ENCODE assay signal across 9 cellular contexts in genomic region chr2:74499269-74499939, GRCh38. TPM values are rescaled to one million over a fixed set of nuclear protein-coding genes. Genes with fewer than 3 reads are reported as not detected.
DNase-seq lines count a peak whose midpoint lies in the region; ATAC-seq and TF ChIP-seq lines count a peak whose summit lies in the region.
"Had no signal": no experiment of that assay in that cellular context is flagged by ENCODE, and none has a peak within 500 bp of the region (broad histone marks: within the 10 kb centered on the region; RNA-seq: fewer than 3 reads in every experiment).

TSS of gene LBX2 (minus strand) at chr2:74499603. CDS start at chr2:74499537, 66 bp downstream.

- H3K4me3 ChIP-seq in lower lobe of right lung (peak within 1 kb of the TSS; percentile 47), thymus (ENCODE audit: low read length) (peak within 1 kb of the TSS; percentile 29)

- no peaks in the 10 kb centered on the region for H3K9me3 Mint-ChIP-seq in activated CD8-positive, alpha-beta memory T cell treated with anti-CD3 and anti-CD28 coated beads, Interleukin-2, amount 10 ng/mL, durations not matched to agents 7 days and 5 days (ENCODE audit: low read depth)
- no peaks in the 10 kb centered on the region for H3K9me3 Mint-ChIP-seq in brain

- intact Hi-C loops in lower lobe of right lung (cut with DNase I), result no loop called here

- peak within 1 kb of the TSS; percentile 80 for H3K27ac Mint-ChIP-seq in activated CD8-positive, alpha-beta memory T cell treated with anti-CD3 and anti-CD28 coated beads, Interleukin-2, amount 10 ng/mL, durations not matched to agents 7 days and 5 days
- peak within 1 kb of the TSS in 2 of 5 experiments; percentile 54 to 69 for H3K27ac Mint-ChIP-seq in brain

- peaks cover 39% of the 10 kb centered on the region for H3K4me1 Mint-ChIP-seq in activated CD8-positive, alpha-beta memory T cell treated with anti-CD3 and anti-CD28 coated beads, Interleukin-2, amount 10 ng/mL, durations not matched to agents 7 days and 5 days
- peaks cover 52% of the 10 kb centered on the region for H3K4me1 Mint-ChIP-seq in brain

- H3K36me3 ChIP-seq in lower lobe of right lung (no peaks in the 10 kb centered on the region), thymus (ENCODE audit: control insufficient read depth, insufficient read depth) (no peaks in the 10 kb centered on the region)

- ATAC-seq in activated CD8-positive, alpha-beta memory T cell treated with anti-CD3 and anti-CD28 coated beads, Interleukin-2, amount 10 ng/mL, durations not matched to agents 7 days and 5 days, result peak; percentile 16
- ATAC-seq in lower lobe of right lung (no peak), HG03025 (IDR thresholded peaks at IDR 0.05; ENCODE audit: low FRiP score, unreplicated experiment) (no peak)

- H3K27me3 ChIP-seq in lower lobe of right lung (ENCODE audit: low read depth) (peaks cover 46% of the 10 kb centered on the region), thymus (ENCODE audit: control insufficient read depth, insufficient read depth) (peaks cover 83% of the 10 kb centered on the region)

- H3K9me3 ChIP-seq in lower lobe of right lung (no peaks in the 10 kb centered on the region), thymus (ENCODE audit: control insufficient read depth) (no peaks in the 10 kb centered on the region)

- TF ChIP-seq CTCF in brain (conservative IDR thresholded peaks at IDR 0.05) (no peak), lower lobe of right lung (IDR thresholded peaks at IDR 0.05) (no peak)

- 4% methylated on average over 65 of the region's 65 CpGs for WGBS in thymus

- H3K27me3 Mint-ChIP-seq in activated CD8-positive, alpha-beta memory T cell treated with anti-CD3 and anti-CD28 coated beads, Interleukin-2, amount 10 ng/mL, durations not matched to agents 7 days and 5 days, result peaks cover 49% of the 10 kb centered on the region
- H3K27me3 Mint-ChIP-seq in brain, result peaks cover 86% of the 10 kb centered on the region

- H3K4me1 ChIP-seq in lower lobe of right lung (peaks cover 47% of the 10 kb centered on the region), thymus (ENCODE audit: control insufficient read depth, insufficient read depth, low read length) (peaks cover 20% of the 10 kb centered on the region)

- peak within 1 kb of the TSS; percentile 84 for H3K4me3 Mint-ChIP-seq in activated CD8-positive, alpha-beta memory T cell treated with anti-CD3 and anti-CD28 coated beads, Interleukin-2, amount 10 ng/mL, durations not matched to agents 7 days and 5 days
- peak within 1 kb of the TSS; percentile 71 to 87 (median 80) for H3K4me3 Mint-ChIP-seq in brain

- no peak within 1 kb of the TSS for H3K27ac ChIP-seq in lower lobe of right lung
- H3K27ac ChIP-seq in thymus (ENCODE audit: low read depth), result no peak within 1 kb of the TSS
- H3K27ac ChIP-seq: C4-2B had no signal

- peaks cover 2% of the 10 kb centered on the region for H3K36me3 Mint-ChIP-seq in activated CD8-positive, alpha-beta memory T cell treated with anti-CD3 and anti-CD28 coated beads, Interleukin-2, amount 10 ng/mL, durations not matched to agents 7 days and 5 days
- H3K36me3 Mint-ChIP-seq in brain, result peaks cover 3% of the 10 kb centered on the region

- peak; percentile 60 for DNase-seq in activated CD8-positive, alpha-beta memory T cell treated with anti-CD3 and anti-CD28 coated beads, Interleukin-2, amount 10 ng/mL, durations not matched to agents 7 days and 5 days
- no peak for DNase-seq in activated CD8-positive, alpha-beta memory T cell treated with anti-CD3 and anti-CD28 coated beads for 24 hours
- DNase-seq in lower lobe of right lung, result peak; percentile 50
- DNase-seq in NCI-H69 (lab: John Stamatoyannopoulos, UW), result no peak
- no peak for DNase-seq in NOMO-1 treated with DMSO at 0.1 percent for 48 hours (lab: John Stamatoyannopoulos, UW; ENCODE audit: unreplicated experiment)

- CTCF ChIA-PET in activated CD8-positive, alpha-beta memory T cell treated with anti-CD3 and anti-CD28 coated beads, Interleukin-2, amount 10 ng/mL, durations not matched to agents 7 days and 5 days (lab: Charles Lee), result interaction anchor here (0.7 to 6.9 kb wide), 12 partner anchors 10 to 250 kb away, joined by 3 to 39 read pairs (median 6); partner anchors contain the start of genes AUP1, CCDC142, HTRA2 and INO80B

RNA-seq across cellular contexts. Expression of gene LBX2, which starts in this region (rescaled TPM):
- 1 to 10 TPM; 1.3 to 2.4 TPM for total RNA-seq in activated CD8-positive, alpha-beta memory T cell treated with anti-CD3 and anti-CD28 coated beads, Interleukin-2, amount 10 ng/mL, durations not matched to agents 7 days and 5 days
- polyA plus RNA-seq in brain (ENCODE audit: insufficient read depth, low read depth, low replicate concordance) (2.5 TPM), thymus (0.89 TPM)
- total RNA-seq in lower lobe of right lung, result 1.5 TPM

Comparison
In these comparisons a context has a peak if more than half of its experiments do, and no peak if none do; other contexts are left out.
1. DNase-seq: peak in activated CD8-positive, alpha-beta memory T cell treated with anti-CD3 and anti-CD28 coated beads, Interleukin-2, amount 10 ng/mL, durations not matched to agents 7 days and 5 days (single experiment) and lower lobe of right lung (single experiment); none in activated CD8-positive, alpha-beta memory T cell treated with anti-CD3 and anti-CD28 coated beads for 24 hours (single experiment), NCI-H69 (single experiment) and NOMO-1 treated with DMSO at 0.1 percent for 48 hours (single experiment).